ENCODE assay signal across 8 cellular contexts in genomic region chr7:128239126-128239525, GRCh38. TPM values are rescaled to one million over a fixed set of nuclear protein-coding genes. Genes with fewer than 3 reads are reported as not detected.
"Had no signal": no experiment of that assay in that cellular context is flagged by ENCODE, and none has a peak within 500 bp of the region (broad histone marks: within the 10 kb centered on the region; RNA-seq: fewer than 3 reads in every experiment).

No MANE protein-coding gene starts in this region.

RNA-seq across cellular contexts. Expression of gene LEP, which starts 2.0 kb away (rescaled TPM):
- total RNA-seq: MCF 10A; NCI-H460; PC-9; RPMI7951; SJCRH30; SK-MEL-5; T-cell; T-helper 1 cell treated with Interleukin-12 subunit alpha and Interleukin-12 subunit beta and Interleukin-4 antibody, amounts not matched to agents 30 ng/mL and 1 ng/mL, for 36 hours had no signal
